15 cellular contexts compared by ENCODE assay signal in genomic region chr18:78878335-78878734, GRCh38.
"Had no signal": no experiment of that assay in that cellular context is flagged by ENCODE, and none has a peak within 500 bp of the region (broad histone marks: within the 10 kb centered on the region; RNA-seq: fewer than 3 reads in every experiment).

No MANE protein-coding gene starts in this region.

- H3K4me1 ChIP-seq: sigmoid colon, stomach, transverse colon had no signal

- H3K4me3 Mint-ChIP-seq: central memory CD8-positive, alpha-beta T cell; immature natural killer cell; naive thymus-derived CD4-positive, alpha-beta T cell; nephron progenitor cell had no signal

- H3K27ac ChIP-seq: dorsolateral prefrontal cortex, neutrophil, sigmoid colon, skin epidermis, stomach, thoracic aorta, transverse colon had no signal

- H3K9me3 Mint-ChIP-seq: central memory CD8-positive, alpha-beta T cell; immature natural killer cell had no signal

- H3K36me3 Mint-ChIP-seq: immature natural killer cell had no signal

- H3K36me3 ChIP-seq: neutrophil, sigmoid colon, stomach, thoracic aorta, transverse colon had no signal

- DNase-seq: cortex of kidney; dorsolateral prefrontal cortex; effector memory CD4-positive, alpha-beta T cell; immature natural killer cell; left ventricle myocardium superior; naive thymus-derived CD4-positive, alpha-beta T cell; nephron progenitor cell; sigmoid colon; stimulated activated naive CD4-positive, alpha-beta T cell; stomach; transverse colon had no signal

- H3K4me3 ChIP-seq: dorsolateral prefrontal cortex, sigmoid colon, skin epidermis, stomach, thoracic aorta, transverse colon had no signal

- H3K4me1 Mint-ChIP-seq: central memory CD8-positive, alpha-beta T cell; immature natural killer cell; nephron progenitor cell had no signal

- H3K27ac Mint-ChIP-seq: immature natural killer cell; naive thymus-derived CD4-positive, alpha-beta T cell; nephron progenitor cell had no signal

- H3K27me3 ChIP-seq: transverse colon had no signal

- ATAC-seq: left ventricle myocardium superior; naive thymus-derived CD4-positive, alpha-beta T cell had no signal
